Comparison of ENCODE assay signal across 14 cellular contexts in genomic region chr10:1132584-1132983, GRCh38.
DNase-seq lines count a peak whose midpoint lies in the region; ATAC-seq and TF ChIP-seq lines count a peak whose summit lies in the region.
"Had no signal": no experiment of that assay in that cellular context is flagged by ENCODE, and none has a peak within 500 bp of the region (broad histone marks: within the 10 kb centered on the region; RNA-seq: fewer than 3 reads in every experiment).

No MANE protein-coding gene starts in this region.

- POLR2A ChIA-PET in SK-N-SH (lab: Yijun Ruan, JAX) = no interaction called here

- no peak overlapping the region for H3K4me3 Mint-ChIP-seq in stimulated activated naive CD8-positive, alpha-beta T cell treated with anti-CD3 and anti-CD28 coated beads, Interleukin-15, Interleukin-2, amounts not matched to agents 100 ng/mL and 50 ng/mL, for 24 hours
- no peak overlapping the region for H3K4me3 Mint-ChIP-seq in effector memory CD8-positive, alpha-beta T cell
- no peak overlapping the region for H3K4me3 Mint-ChIP-seq in natural killer cell treated with Interleukin-12 subunit alpha and Interleukin-12 subunit beta and Interleukin-15 and Interleukin-18, amount 100 ng/mL, for 72 hours
- H3K4me3 Mint-ChIP-seq: CD4-positive, alpha-beta T cell had no signal

- no peaks in the 10 kb centered on the region for H3K9me3 Mint-ChIP-seq in stimulated activated naive CD8-positive, alpha-beta T cell treated with anti-CD3 and anti-CD28 coated beads, Interleukin-15, Interleukin-2, amounts not matched to agents 100 ng/mL and 50 ng/mL, for 24 hours
- no peaks in the 10 kb centered on the region for H3K9me3 Mint-ChIP-seq in effector memory CD8-positive, alpha-beta T cell
- H3K9me3 Mint-ChIP-seq in natural killer cell treated with Interleukin-12 subunit alpha and Interleukin-12 subunit beta and Interleukin-15 and Interleukin-18, amount 100 ng/mL, for 72 hours = no peaks in the 10 kb centered on the region
- H3K9me3 Mint-ChIP-seq: CD4-positive, alpha-beta T cell had no signal

- no peak for ATAC-seq in stimulated activated naive CD8-positive, alpha-beta T cell treated with anti-CD3 and anti-CD28 coated beads, Interleukin-15, Interleukin-2, amounts not matched to agents 100 U/mL and 50 U/mL, for 24 hours
- peak; percentile 21 for ATAC-seq in effector memory CD8-positive, alpha-beta T cell (replicated peaks)
- ATAC-seq in natural killer cell treated with Interleukin-12 subunit alpha and Interleukin-12 subunit beta and Interleukin-15 and Interleukin-18, amount 100 ng/mL, for 72 hours = peak; percentile 73

- H3K4me2 ChIP-seq in SK-N-SH = no peak overlapping the region

- no peak overlapping the region for H3K4me3 ChIP-seq in SK-N-SH (ENCODE audit: low read depth in 2 of 2, low read length in 1 of 2)
- H3K4me3 ChIP-seq: GM23248 had no signal

- H3K9me2 ChIP-seq in SK-N-SH = no peaks in the 10 kb centered on the region

- no peaks in the 10 kb centered on the region for H3K79me2 ChIP-seq in SK-N-SH (ENCODE audit: insufficient read depth)

- H3F3A ChIP-seq in SK-N-SH (replicated peaks; ENCODE audit: insufficient read depth) = no peaks in the 10 kb centered on the region

- 89% methylated on average over 8 of the region's 10 CpGs for WGBS in SK-N-SH (ENCODE audit: low lambda C conversion rate)

- no peak for DNase-seq in stimulated activated naive CD8-positive, alpha-beta T cell treated with anti-CD3 and anti-CD28 coated beads, Interleukin-15, Interleukin-2, amounts not matched to agents 100 U/mL and 50 U/mL, for 24 hours
- no peak for DNase-seq in effector memory CD8-positive, alpha-beta T cell
- DNase-seq in natural killer cell treated with Interleukin-12 subunit alpha and Interleukin-12 subunit beta and Interleukin-15 and Interleukin-18, amount 100 ng/mL, for 72 hours (ENCODE audit: low spot score) = no peak
- no peak for DNase-seq in SK-N-SH
- no peak for DNase-seq in NCI-H345 (lab: John Stamatoyannopoulos, UW)
- no peak for DNase-seq in kidney glomerular epithelial cell (lab: John Stamatoyannopoulos, UW)
- DNase-seq: ACHN; CD4-positive, alpha-beta T cell; DMS79; GM23248; MV-4-11; NCI-H1436 treated with DMSO at 0.1 percent for 48 hours; NCI-H69 had no signal

- H3K4me1 Mint-ChIP-seq in stimulated activated naive CD8-positive, alpha-beta T cell treated with anti-CD3 and anti-CD28 coated beads, Interleukin-15, Interleukin-2, amounts not matched to agents 100 ng/mL and 50 ng/mL, for 24 hours (ENCODE audit: low read depth) = peaks cover 14% of the 10 kb centered on the region
- H3K4me1 Mint-ChIP-seq in effector memory CD8-positive, alpha-beta T cell (ENCODE audit: low read depth in 2 of 2) = peaks cover 8 to 18% of the 10 kb centered on the region in 2 donors
- peaks cover 7 to 27% of the 10 kb centered on the region in 2 donors for H3K4me1 Mint-ChIP-seq in natural killer cell treated with Interleukin-12 subunit alpha and Interleukin-12 subunit beta and Interleukin-15 and Interleukin-18, amount 100 ng/mL, for 72 hours (ENCODE audit: low read depth in 2 of 2)

- TF ChIP-seq EP300 in SK-N-SH (IDR thresholded peaks at IDR 0.05; ENCODE audit: borderline replicate concordance in 1 of 2, low read depth in 1 of 2, low read length in 1 of 2) = no peak

- CTCF ChIA-PET in SK-N-SH (lab: Yijun Ruan, JAX) = interaction anchor here (0.7 to 1.6 kb wide), 2 partner anchors 22 to 1700 kb away, joined by 3 to 4 read pairs; no protein-coding TSS in a partner anchor

- no peak for TF ChIP-seq RAD21 in SK-N-SH (IDR thresholded peaks at IDR 0.05; ENCODE audit: low read length)

- no peaks in the 10 kb centered on the region for H4K20me1 ChIP-seq in SK-N-SH (ENCODE audit: insufficient read depth)

- no peaks in the 10 kb centered on the region for H3K4me1 ChIP-seq in SK-N-SH (ENCODE audit: control insufficient read depth in 1 of 2, insufficient read depth in 2 of 2, low read depth in 1 of 2, low read length in 1 of 2)

- peaks cover 16 to 38% of the 10 kb centered on the region in 2 experiments for H3K36me3 ChIP-seq in SK-N-SH (replicated peaks in 1 of 2; ENCODE audit: control insufficient read depth in 1 of 2, insufficient read depth in 2 of 2, low read length in 1 of 2)

- no peaks in the 10 kb centered on the region for H3K27me3 ChIP-seq in SK-N-SH (ENCODE audit: insufficient read depth)

- H3K27ac ChIP-seq in SK-N-SH (ENCODE audit: low read depth in 2 of 2, low read length in 1 of 2) = no peak overlapping the region
- H3K27ac ChIP-seq: GM23248 had no signal

- no peak overlapping the region for H3K9ac ChIP-seq in SK-N-SH
- H3K9ac ChIP-seq: GM23248 had no signal

- peaks cover 44% of the 10 kb centered on the region for H3K36me3 Mint-ChIP-seq in stimulated activated naive CD8-positive, alpha-beta T cell treated with anti-CD3 and anti-CD28 coated beads, Interleukin-15, Interleukin-2, amounts not matched to agents 100 ng/mL and 50 ng/mL, for 24 hours (ENCODE audit: low read depth)
- H3K36me3 Mint-ChIP-seq in effector memory CD8-positive, alpha-beta T cell (ENCODE audit: insufficient read depth) = peaks cover 38% of the 10 kb centered on the region
- peaks cover 15% of the 10 kb centered on the region for H3K36me3 Mint-ChIP-seq in natural killer cell treated with Interleukin-12 subunit alpha and Interleukin-12 subunit beta and Interleukin-15 and Interleukin-18, amount 100 ng/mL, for 72 hours

- no peak for TF ChIP-seq CTCF in SK-N-SH (IDR thresholded peaks at IDR 0.05)

- no peaks in the 10 kb centered on the region for H3K27me3 Mint-ChIP-seq in stimulated activated naive CD8-positive, alpha-beta T cell treated with anti-CD3 and anti-CD28 coated beads, Interleukin-15, Interleukin-2, amounts not matched to agents 100 ng/mL and 50 ng/mL, for 24 hours
- no peaks in the 10 kb centered on the region for H3K27me3 Mint-ChIP-seq in effector memory CD8-positive, alpha-beta T cell
- H3K27me3 Mint-ChIP-seq in natural killer cell treated with Interleukin-12 subunit alpha and Interleukin-12 subunit beta and Interleukin-15 and Interleukin-18, amount 100 ng/mL, for 72 hours = no peaks in the 10 kb centered on the region
- H3K27me3 Mint-ChIP-seq: CD4-positive, alpha-beta T cell had no signal

- H3K9me3 ChIP-seq in SK-N-SH = no peaks in the 10 kb centered on the region

- no peak overlapping the region for H2AFZ ChIP-seq in SK-N-SH (ENCODE audit: low read depth)
- H2AFZ ChIP-seq: GM23248 had no signal

- H3K27ac Mint-ChIP-seq in stimulated activated naive CD8-positive, alpha-beta T cell treated with anti-CD3 and anti-CD28 coated beads, Interleukin-15, Interleukin-2, amounts not matched to agents 100 ng/mL and 50 ng/mL, for 24 hours = peak overlapping the region; percentile 16
- peak overlapping the region; percentile 79 to 87 for H3K27ac Mint-ChIP-seq in effector memory CD8-positive, alpha-beta T cell
- H3K27ac Mint-ChIP-seq in natural killer cell treated with Interleukin-12 subunit alpha and Interleukin-12 subunit beta and Interleukin-15 and Interleukin-18, amount 100 ng/mL, for 72 hours = no peak overlapping the region

TF ChIP-seq in SK-N-SH, 30 proteins besides CTCF, POLR2A, EP300 and RAD21:
- TF ChIP-seq SIN3A (IDR thresholded peaks at IDR 0.05; ENCODE audit: borderline replicate concordance, low read depth, low read length) = no peak
- TF ChIP-seq FOSL2 (IDR thresholded peaks at IDR 0.05; ENCODE audit: borderline replicate concordance, low read depth) = no peak
- no peak for TF ChIP-seq CHD2 (IDR thresholded peaks at IDR 0.05; ENCODE audit: low read length, partially characterized antibody)
- no peak for TF ChIP-seq IRF3 (IDR thresholded peaks at IDR 0.05; ENCODE audit: low read depth, low read length)
- TF ChIP-seq MAX (IDR thresholded peaks at IDR 0.05; ENCODE audit: low read depth) = no peak
- TF ChIP-seq NRF1 (IDR thresholded peaks at IDR 0.05; ENCODE audit: low read depth, low read length) = no peak

Comparison
In these comparisons a context has a peak if more than half of its experiments do, and no peak if none do; other contexts are left out.
1. H3K27ac Mint-ChIP-seq: peak in stimulated activated naive CD8-positive, alpha-beta T cell treated with anti-CD3 and anti-CD28 coated beads, Interleukin-15, Interleukin-2, amounts not matched to agents 100 ng/mL and 50 ng/mL, for 24 hours (single experiment) and effector memory CD8-positive, alpha-beta T cell (2 of 2); none in natural killer cell treated with Interleukin-12 subunit alpha and Interleukin-12 subunit beta and Interleukin-15 and Interleukin-18, amount 100 ng/mL, for 72 hours (0 of 2).